In the genomic region with DNA sequence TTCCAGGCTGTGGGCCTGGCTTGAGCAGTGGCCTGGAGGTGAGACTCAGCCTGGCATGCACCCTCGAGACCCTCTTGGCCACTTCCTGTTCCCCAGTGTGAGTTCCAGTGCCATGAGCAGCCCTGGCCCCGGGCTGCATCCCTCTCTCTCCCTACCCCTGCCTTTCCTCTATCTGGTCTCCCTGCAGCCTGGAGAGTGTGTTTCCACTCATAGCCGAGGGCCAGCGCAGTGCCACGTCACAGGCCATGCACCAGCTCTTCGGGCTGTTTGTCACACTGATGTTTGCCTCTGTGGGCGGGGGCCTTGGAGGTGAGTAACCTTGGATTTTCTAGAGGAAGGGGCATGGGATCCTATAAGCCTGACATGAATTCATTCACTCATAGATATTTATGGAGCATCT, we compare ENCODE assay signal across 11 cellular contexts. TPM values are rescaled to one million over a fixed set of nuclear protein-coding genes. Genes with fewer than 3 reads are reported as not detected.
"Had no signal": no experiment of that assay in that cellular context is flagged by ENCODE, and none has a peak within 500 bp of the region (broad histone marks: within the 10 kb centered on the region; RNA-seq: fewer than 3 reads in every experiment).

No MANE protein-coding gene starts in this region.

- H3K4me3 ChIP-seq: SK-N-MC had no signal

- H3K36me3 ChIP-seq: WERI-Rb-1 had no signal

- H3K27ac ChIP-seq: SK-N-MC, WERI-Rb-1 had no signal

RNA-seq across cellular contexts. Expression of a gene that starts 13.6 kb away (rescaled TPM):
- total RNA-seq: activated CD4-positive, alpha-beta T cell treated with anti-CD3 and anti-CD28 coated beads for 36 hours; activated CD8-positive, alpha-beta T cell treated with anti-CD3 and anti-CD28 coated beads for 36 hours; activated naive CD8-positive, alpha-beta T cell treated with anti-CD3 and anti-CD28 coated beads for 36 hours; activated T-cell treated with anti-CD3 and anti-CD28 coated beads, Interleukin-2, amount 50 U/mL, for 72 hours; activated T-helper 2 cell treated with anti-CD3 and anti-CD28 coated beads, Interferon-gamma antibody, Interleukin-2, Interleukin-4, amounts not matched to agents 10 μg/mL and 5 μg/mL and 100 μg/mL, durations not matched to agents 14 hours and 24 hours and 36 hours; LHCN-M2; M059J; T-helper 2 cell treated with Interferon-gamma antibody and Interleukin-4, amounts not matched to agents 100 ng/mL and 5 ng/mL, for 36 hours had no signal

RNA-seq across cellular contexts. Expression of a gene that starts 44.2 kb away (rescaled TPM):
- total RNA-seq: activated naive CD8-positive, alpha-beta T cell treated with anti-CD3 and anti-CD28 coated beads for 36 hours; cerebellum; LHCN-M2; M059J; T-helper 2 cell treated with Interferon-gamma antibody and Interleukin-4, amounts not matched to agents 100 ng/mL and 5 ng/mL, for 36 hours had no signal
